In genomic region chr2:108288534-108289106, GRCh38 we compare ENCODE assay signal across 1 cellular context.
TF ChIP-seq lines count a peak whose summit lies in the region.

Gene SULT1C2, plus strand, starts transcription at chr2:108288895. Its CDS starts 4,773 bp downstream, at chr2:108293668.

TF ChIP-seq in H1, 55 proteins besides CTCF, POLR2A, EP300 and RAD21 (continued from another document):
- TF ChIP-seq KDM4A (IDR thresholded peaks at IDR 0.05; ENCODE audit: low read depth, low read length, severe bottlenecking) (peak; percentile 31), ASH2L (IDR thresholded peaks at IDR 0.05; ENCODE audit: low read length) (peak; percentile 95)
